1 cellular context compared by ENCODE assay signal in genomic region chr20:34004790-34005457, GRCh38.
A peak's percentile ranks its signal among the peaks of the same experiment; 100 is the strongest.
TF ChIP-seq lines count a peak whose summit lies in the region.

No MANE protein-coding gene starts in this region.

TF ChIP-seq in HepG2, 621 proteins besides CTCF, POLR2A, EP300 and RAD21 (continued from another document and continues in another):
- peak; percentile 60; the same call in 1 of the 2 replicates for TF ChIP-seq ZNF33A (CRISPR knock-in tag; IDR thresholded peaks at IDR 0.05; ENCODE audit: borderline replicate concordance)
- peak; percentile 88 for TF ChIP-seq ERF (CRISPR knock-in tag; IDR thresholded peaks at IDR 0.05)
- TF ChIP-seq ZNF761 (CRISPR knock-in tag; conservative IDR thresholded peaks at IDR 0.05) = 0 out of 2 replicates have a peak, but pooled peaks have one; percentile 43
- TF ChIP-seq DMAP1 (CRISPR knock-in tag; IDR thresholded peaks at IDR 0.05) = peak; percentile 22; the same call in 1 of the 2 replicates
- no peak for TF ChIP-seq HNRNPH1 (optimal IDR thresholded peaks at IDR 0.05; ENCODE audit: low read depth, low read length)
- peak; percentile 52; the same call in 1 of the 2 replicates for TF ChIP-seq ZNF276 (CRISPR knock-in tag; IDR thresholded peaks at IDR 0.05; ENCODE audit: low read depth)
- peak; percentile 98 for TF ChIP-seq ZNF7 (CRISPR knock-in tag; IDR thresholded peaks at IDR 0.05)
- no peak for TF ChIP-seq ZXDC (CRISPR knock-in tag; IDR thresholded peaks at IDR 0.05)
- peak; percentile 14 for TF ChIP-seq GATAD1 (CRISPR knock-in tag; IDR thresholded peaks at IDR 0.05)
- peak; percentile 85 for TF ChIP-seq ONECUT2 (CRISPR knock-in tag; IDR thresholded peaks at IDR 0.05)
- TF ChIP-seq FOXK2 (IDR thresholded peaks at IDR 0.05) = peak; percentile 80
- no peak for TF ChIP-seq AGO1 (IDR thresholded peaks at IDR 0.05; ENCODE audit: low read depth, low read length, poor library complexity, severe bottlenecking)
- TF ChIP-seq TGIF2 (CRISPR knock-in tag; IDR thresholded peaks at IDR 0.05) = peak; percentile 89
- TF ChIP-seq HMG20A (CRISPR knock-in tag; IDR thresholded peaks at IDR 0.05; ENCODE audit: borderline replicate concordance) = peak; percentile 90
- no peak for TF ChIP-seq ZNF432 (CRISPR knock-in tag; IDR thresholded peaks at IDR 0.05; ENCODE audit: borderline replicate concordance)
- TF ChIP-seq E2F1 (CRISPR knock-in tag; IDR thresholded peaks at IDR 0.05) = no peak
- TF ChIP-seq ARID2 (CRISPR knock-in tag; IDR thresholded peaks at IDR 0.05; ENCODE audit: borderline replicate concordance) = peak; percentile 76; the same call in 1 of the 2 replicates
- TF ChIP-seq ZC3H13 (CRISPR knock-in tag; IDR thresholded peaks at IDR 0.05) = no peak
- TF ChIP-seq SSRP1 (CRISPR knock-in tag; IDR thresholded peaks at IDR 0.05) = peak; percentile 52; the same call in 1 of the 2 replicates
- TF ChIP-seq GMEB1 (CRISPR knock-in tag; IDR thresholded peaks at IDR 0.05; ENCODE audit: borderline replicate concordance) = peak; percentile 64; the same call in 1 of the 2 replicates
- TF ChIP-seq SNAPC5 (CRISPR knock-in tag; IDR thresholded peaks at IDR 0.05; ENCODE audit: borderline replicate concordance) = peak; percentile 89
- TF ChIP-seq RFX1 (IDR thresholded peaks at IDR 0.05) = no peak
- no peak for TF ChIP-seq ZNF512 (CRISPR knock-in tag; IDR thresholded peaks at IDR 0.05)
- peak; percentile 69; the same call in 1 of the 2 replicates for TF ChIP-seq ATF2 (CRISPR knock-in tag; IDR thresholded peaks at IDR 0.05)
- peak; percentile 93 for TF ChIP-seq NCOR1 (IDR thresholded peaks at IDR 0.05; ENCODE audit: borderline replicate concordance, low read length)
- 0 out of 2 replicates have a peak, but pooled peaks have one; percentile 13 for TF ChIP-seq SALL2 (CRISPR knock-in tag; IDR thresholded peaks at IDR 0.05)
- peak; percentile 91; the same call in 1 of the 2 replicates for TF ChIP-seq ZNF232 (CRISPR knock-in tag; IDR thresholded peaks at IDR 0.05; ENCODE audit: borderline replicate concordance)
- TF ChIP-seq ZNF770 (CRISPR knock-in tag; IDR thresholded peaks at IDR 0.05) = peak; percentile 72
- TF ChIP-seq ZNF317 (CRISPR knock-in tag; IDR thresholded peaks at IDR 0.05) = no peak
- TF ChIP-seq NFAT5 (CRISPR knock-in tag; IDR thresholded peaks at IDR 0.05) = 0 out of 2 replicates have a peak, but pooled peaks have one; percentile 48
- peak; percentile 25; the same call in 1 of the 2 replicates for TF ChIP-seq THAP9 (CRISPR knock-in tag; IDR thresholded peaks at IDR 0.05; ENCODE audit: borderline replicate concordance)
- peak; percentile 84; the same call in 1 of the 2 replicates for TF ChIP-seq HMG20B (CRISPR knock-in tag; conservative IDR thresholded peaks at IDR 0.05)
